Comparison of ENCODE assay signal across 28 cellular contexts in the genomic region with DNA sequence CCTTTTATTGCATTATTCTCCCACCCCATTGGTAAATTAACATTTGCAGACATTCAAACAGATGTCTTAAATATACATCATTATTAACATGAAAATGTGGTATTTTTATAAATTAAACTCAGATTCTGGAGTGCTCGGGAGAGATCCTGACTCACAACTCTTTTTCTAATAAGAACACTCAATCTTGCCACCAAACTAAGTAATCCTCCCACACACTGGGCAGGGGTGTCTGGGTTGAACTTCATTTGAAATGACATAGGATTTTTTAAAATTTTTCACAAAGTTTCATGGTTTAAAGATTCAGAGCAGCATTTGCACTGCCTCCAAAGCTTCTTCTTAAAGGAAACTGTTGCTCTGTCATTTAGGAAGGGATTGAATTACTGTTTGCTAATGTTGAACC.
"Had no signal": no experiment of that assay in that cellular context is flagged by ENCODE, and none has a peak within 500 bp of the region (broad histone marks: within the 10 kb centered on the region; RNA-seq: fewer than 3 reads in every experiment).

No MANE protein-coding gene starts in this region.

- H3K4me3 Mint-ChIP-seq: dendritic cell treated with granulocyte-macrophage colony-stimulating factor and Interleukin-4, amounts not matched to agents 40 ng/mL and 50 ng/mL, for 4 days; effector memory CD8-positive, alpha-beta T cell; endodermal cell had no signal

- H2AFZ ChIP-seq: hepatocyte had no signal

- FAIRE-seq: colon, endometrium, endothelial cell of umbilical vein, frontal cortex had no signal

- H3K36me3 ChIP-seq: colonic mucosa, esophagus muscularis mucosa, esophagus squamous epithelium, gastrocnemius medialis, gastroesophageal sphincter, heart left ventricle, heart right ventricle had no signal

- H3K4me3 ChIP-seq: colonic mucosa, coronary artery, dorsolateral prefrontal cortex, esophagus muscularis mucosa, esophagus squamous epithelium, gastrocnemius medialis, gastroesophageal sphincter, heart left ventricle, heart right ventricle, hepatocyte had no signal

- H3K4me2 ChIP-seq: hepatocyte had no signal

- H3K27me3 ChIP-seq: colonic mucosa, dorsolateral prefrontal cortex, esophagus muscularis mucosa, esophagus squamous epithelium, gastrocnemius medialis, gastroesophageal sphincter, heart left ventricle, heart right ventricle, hepatocyte had no signal

- H3K27me3 Mint-ChIP-seq: dendritic cell treated with granulocyte-macrophage colony-stimulating factor and Interleukin-4, amounts not matched to agents 40 ng/mL and 50 ng/mL, for 4 days; effector memory CD8-positive, alpha-beta T cell had no signal

- H3K9me3 Mint-ChIP-seq: dendritic cell treated with granulocyte-macrophage colony-stimulating factor and Interleukin-4, amounts not matched to agents 40 ng/mL and 50 ng/mL, for 4 days; effector memory CD8-positive, alpha-beta T cell; endodermal cell had no signal

- H3K4me1 ChIP-seq: colonic mucosa, esophagus muscularis mucosa, esophagus squamous epithelium, gastrocnemius medialis, gastroesophageal sphincter, heart left ventricle, heart right ventricle had no signal

- H3K27ac ChIP-seq: colonic mucosa, coronary artery, dorsolateral prefrontal cortex, epithelial cell of prostate, esophagus muscularis mucosa, esophagus squamous epithelium, gastrocnemius medialis, gastroesophageal sphincter, heart left ventricle, heart right ventricle, hepatocyte had no signal

- ATAC-seq: effector memory CD8-positive, alpha-beta T cell; esophagus mucosa; gastrocnemius medialis; gastroesophageal sphincter; heart left ventricle; heart right ventricle had no signal

- H3K79me2 ChIP-seq: hepatocyte had no signal

- H3K27ac Mint-ChIP-seq: dendritic cell treated with granulocyte-macrophage colony-stimulating factor and Interleukin-4, amounts not matched to agents 40 ng/mL and 50 ng/mL, for 4 days; effector memory CD8-positive, alpha-beta T cell; endodermal cell had no signal

- H3K9me3 ChIP-seq: colonic mucosa, esophagus muscularis mucosa, esophagus squamous epithelium, gastrocnemius medialis, gastroesophageal sphincter, heart left ventricle, heart right ventricle had no signal

- DNase-seq: colonic mucosa; cortex of kidney; dermis blood vessel endothelial cell; dorsolateral prefrontal cortex; effector CD4-positive, alpha-beta T cell; effector CD8-positive, alpha-beta T cell; effector memory CD4-positive, alpha-beta T cell; effector memory CD8-positive, alpha-beta T cell; endodermal cell; erythroblast; esophagus squamous epithelium; foreskin fibroblast; foreskin melanocyte; gastrocnemius medialis; glutamatergic neuron; heart left ventricle; heart right ventricle had no signal
